16 cellular contexts compared by ENCODE assay signal in genomic region chr22:47036936-47037485, GRCh38.
DNase-seq lines count a peak whose midpoint lies in the region; ATAC-seq and TF ChIP-seq lines count a peak whose summit lies in the region.
"Had no signal": no experiment of that assay in that cellular context is flagged by ENCODE, and none has a peak within 500 bp of the region (broad histone marks: within the 10 kb centered on the region; RNA-seq: fewer than 3 reads in every experiment).

No MANE protein-coding gene starts in this region.

- H3K4me3 ChIP-seq in heart left ventricle = no peak overlapping the region
- no peak overlapping the region for H3K4me3 ChIP-seq in osteoblast (ENCODE audit: insufficient read depth, low read length)
- no peak overlapping the region for H3K4me3 ChIP-seq in aorta (ENCODE audit: low read length in 2 of 2)
- no peak overlapping the region for H3K4me3 ChIP-seq in mesendoderm (ENCODE audit: low read length)
- H3K4me3 ChIP-seq: BLaER1 treated with 17β-estradiol and CSF1 and Interleukin-3, amounts not matched to agents 10 nM and 100 nM had no signal

- H2BK120ac ChIP-seq in mesendoderm (ENCODE audit: low read depth, low read length) = no peak overlapping the region

- H3K4me1 ChIP-seq in heart left ventricle (peaks cover 0 to 3% (median 0%) of the 10 kb centered on the region in 12 donors), osteoblast (ENCODE audit: insufficient read depth, low read length) (no peaks in the 10 kb centered on the region), aorta (ENCODE audit: control insufficient read depth in 1 of 2, insufficient read depth in 2 of 2, low read length in 2 of 2) (no peaks in the 10 kb centered on the region), mesendoderm (ENCODE audit: control insufficient read depth, low read depth, low read length) (no peaks in the 10 kb centered on the region)
- H3K4me1 ChIP-seq: BLaER1 treated with 17β-estradiol and CSF1 and Interleukin-3, amounts not matched to agents 10 nM and 100 nM had no signal

- no peak overlapping the region for H3K23ac ChIP-seq in mesendoderm (ENCODE audit: low read length)

- H3K36me3 ChIP-seq in heart left ventricle (peaks cover 0 to 18% (median 0%) of the 10 kb centered on the region in 9 donors), osteoblast (ENCODE audit: insufficient read depth, low read length) (no peaks in the 10 kb centered on the region), aorta (ENCODE audit: control insufficient read depth in 1 of 2, insufficient read depth in 2 of 2, low read length in 1 of 2) (no peaks in the 10 kb centered on the region), mesendoderm (ENCODE audit: control insufficient read depth, insufficient read depth, low read length) (no peaks in the 10 kb centered on the region)

- peak in 3 of 5 donors; percentile 4 to 44 (median 9) for DNase-seq in heart left ventricle
- no peak for DNase-seq in cardiac septum (ENCODE audit: low spot score)
- DNase-seq in left ventricle myocardium superior = peak; percentile 17
- DNase-seq in osteoblast (ENCODE audit: insufficient read length, low spot score, missing footprints) = peak; percentile 36
- peak; percentile 22 to 72 for DNase-seq in aorta
- no peak for DNase-seq in RPMI8226
- DNase-seq in mesendoderm = no peak
- DNase-seq: ACHN; Calu3; CD4-positive, alpha-beta T cell; DMS 273 treated with DMSO at 0.1 percent for 48 hours; HCEC 1CT; HFFc6 had no signal

- no peak overlapping the region for H2BK5ac ChIP-seq in mesendoderm (ENCODE audit: low read length)

- H3K79me2 ChIP-seq in osteoblast (ENCODE audit: insufficient read depth, low read length) = no peaks in the 10 kb centered on the region
- no peaks in the 10 kb centered on the region for H3K79me2 ChIP-seq in mesendoderm (ENCODE audit: control insufficient read depth, insufficient read depth, low read length)

- WGBS in heart left ventricle, 4 donors = 95 to 98% (median 96%) methylated on average over 20 of the region's 20 CpGs
- 95 to 96% methylated on average over 20 of the region's 20 CpGs for WGBS in aorta, 2 donors
- no CpG with 5 or more reads among the region's 20 CpGs for WGBS in mesendoderm (ENCODE audit: extremely low coverage, insufficient coverage, low lambda C conversion rate)

- H3K9me3 ChIP-seq in heart left ventricle (no peaks in the 10 kb centered on the region), osteoblast (ENCODE audit: low read depth, low read length) (no peaks in the 10 kb centered on the region), aorta (ENCODE audit: control insufficient read depth, low read length) (no peaks in the 10 kb centered on the region)
- H3K9me3 ChIP-seq: BLaER1 treated with 17β-estradiol and CSF1 and Interleukin-3, amounts not matched to agents 10 nM and 100 nM had no signal

- H4K20me1 ChIP-seq in osteoblast (ENCODE audit: insufficient read depth, low read length) = peaks cover 8% of the 10 kb centered on the region

- no peak overlapping the region for H3K9ac ChIP-seq in mesendoderm (ENCODE audit: low read length)
- H3K9ac ChIP-seq: BLaER1 treated with 17β-estradiol and CSF1 and Interleukin-3, amounts not matched to agents 10 nM and 100 nM had no signal

- no peak overlapping the region for H2AK5ac ChIP-seq in mesendoderm (ENCODE audit: low read length)

- H3K27ac ChIP-seq in heart left ventricle = no peak overlapping the region
- no peak overlapping the region for H3K27ac ChIP-seq in osteoblast (ENCODE audit: low read depth, low read length)
- H3K27ac ChIP-seq in aorta (ENCODE audit: low read depth in 1 of 2, low read length in 2 of 2) = no peak overlapping the region
- H3K27ac ChIP-seq in mesendoderm (ENCODE audit: low read depth, low read length) = no peak overlapping the region
- H3K27ac ChIP-seq: BLaER1 treated with 17β-estradiol and CSF1 and Interleukin-3, amounts not matched to agents 10 nM and 100 nM had no signal

- H4K8ac ChIP-seq in mesendoderm (ENCODE audit: low read depth, low read length) = no peak overlapping the region

- no peaks in the 10 kb centered on the region for H3K79me1 ChIP-seq in mesendoderm (ENCODE audit: low read length)

- no peak overlapping the region for H3K4me2 ChIP-seq in osteoblast (ENCODE audit: insufficient read depth, low read length)
- no peak overlapping the region for H3K4me2 ChIP-seq in mesendoderm (ENCODE audit: low read length)
- H3K4me2 ChIP-seq: BLaER1 treated with 17β-estradiol and CSF1 and Interleukin-3, amounts not matched to agents 10 nM and 100 nM had no signal

- no peak overlapping the region for H2BK15ac ChIP-seq in mesendoderm (replicated peaks; ENCODE audit: low read depth)

- ATAC-seq in heart left ventricle (no peak), left ventricle myocardium superior (no peak), aorta (ENCODE audit: low FRiP score) (no peak), GM19395 (IDR thresholded peaks at IDR 0.05; ENCODE audit: unreplicated experiment) (no peak)
- ATAC-seq: HepG2 had no signal

- intact Hi-C loops in heart left ventricle (cut with DNase I) (no loop called here), cardiac septum (cut with DNase I) (no loop called here), left ventricle myocardium superior (cut with micrococcal nuclease) (no loop called here), aorta (cut with DNase I) (no loop called here)

- TF ChIP-seq POLR2A in heart left ventricle (IDR thresholded peaks at IDR 0.05) = no peak

- no peak for TF ChIP-seq CTCF in heart left ventricle (IDR thresholded peaks at IDR 0.05)
- TF ChIP-seq CTCF in osteoblast (IDR thresholded peaks at IDR 0.05; ENCODE audit: extremely low read depth, low read depth, low read length) = no peak

- no peak overlapping the region for H2AFZ ChIP-seq in osteoblast (ENCODE audit: low read length)

- no peaks in the 10 kb centered on the region for H3K27me3 ChIP-seq in heart left ventricle
- H3K27me3 ChIP-seq in osteoblast (ENCODE audit: insufficient read depth, low read length) = no peaks in the 10 kb centered on the region
- H3K27me3 ChIP-seq in aorta (ENCODE audit: control insufficient read depth in 1 of 2, insufficient read depth in 2 of 2, low read length in 1 of 2) = no peaks in the 10 kb centered on the region
- H3K27me3 ChIP-seq in mesendoderm (ENCODE audit: insufficient read depth, low read length, poor library complexity) = no peaks in the 10 kb centered on the region
- H3K27me3 ChIP-seq: BLaER1 treated with 17β-estradiol and CSF1 and Interleukin-3, amounts not matched to agents 10 nM and 100 nM had no signal

- H3K4ac ChIP-seq in mesendoderm (ENCODE audit: low read depth, low read length) = no peak overlapping the region

- no peak overlapping the region for H3K56ac ChIP-seq in mesendoderm (ENCODE audit: low read length)

- no peak overlapping the region for H3K18ac ChIP-seq in mesendoderm (ENCODE audit: low read length)

- H4K5ac ChIP-seq in mesendoderm (ENCODE audit: low read length) = no peak overlapping the region

Comparison
In these comparisons a context has a peak if more than half of its experiments do, and no peak if none do; other contexts are left out.
1. DNase-seq: peak in heart left ventricle (3 of 5), left ventricle myocardium superior (single experiment), osteoblast (single experiment) and aorta (2 of 2); none in cardiac septum (single experiment), RPMI8226 (single experiment) and mesendoderm (single experiment).